Comparison of ENCODE assay signal across 18 cellular contexts in the genomic region with DNA sequence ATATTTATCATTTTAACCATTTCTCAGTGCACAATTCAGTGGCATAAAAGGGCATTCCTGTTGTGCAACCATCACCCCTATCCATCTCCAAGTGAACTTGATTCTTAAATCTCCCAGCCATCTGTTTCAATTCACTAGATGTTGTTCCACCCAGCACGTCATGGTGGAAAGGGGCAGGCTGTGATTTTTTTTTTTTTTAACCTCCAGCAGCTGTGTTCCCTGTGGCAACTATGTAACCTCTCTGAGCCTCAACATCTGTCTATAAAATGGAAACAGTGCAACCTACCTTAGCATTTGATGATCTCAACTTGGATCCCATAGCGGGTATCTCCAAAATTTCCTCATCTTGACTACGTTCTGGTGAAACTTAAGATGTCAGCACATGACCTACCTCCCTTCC.
A peak's percentile ranks its signal among the peaks of the same experiment; 100 is the strongest.
DNase-seq lines count a peak whose midpoint lies in the region; ATAC-seq and TF ChIP-seq lines count a peak whose summit lies in the region.
"Had no signal": no experiment of that assay in that cellular context is flagged by ENCODE, and none has a peak within 500 bp of the region (broad histone marks: within the 10 kb centered on the region; RNA-seq: fewer than 3 reads in every experiment).

No MANE protein-coding gene starts in this region.

- ATAC-seq in GM21737 (IDR thresholded peaks at IDR 0.05; ENCODE audit: unreplicated experiment) (no peak), sciatic nerve (no peak)

- intact Hi-C loops in PC-9 (cut with micrococcal nuclease; ENCODE audit: unreplicated experiment) (no loop called here), sciatic nerve (cut with DNase I) (no loop called here)

- no peaks in the 10 kb centered on the region for H3K9me2 ChIP-seq in PC-9 (ENCODE audit: insufficient read depth)

- no peaks in the 10 kb centered on the region for H3K79me2 ChIP-seq in PC-9 (ENCODE audit: low read depth)

- TF ChIP-seq CTCF in fibroblast of villous mesenchyme (IDR thresholded peaks at IDR 0.05; ENCODE audit: insufficient read depth, low read depth, low read length) (no peak), PC-9 (conservative IDR thresholded peaks at IDR 0.05) (no peak)

- no peaks in the 10 kb centered on the region for H3K36me3 ChIP-seq in skeletal muscle satellite cell (ENCODE audit: insufficient read depth, low read length)
- H3K36me3 ChIP-seq in PC-9 (ENCODE audit: low read depth): no peaks in the 10 kb centered on the region
- H3K36me3 ChIP-seq: BLaER1 treated with 17β-estradiol and CSF1 and Interleukin-3, amounts not matched to agents 10 nM and 100 nM had no signal

- no TSS peak for BruUV-seq in PC-9 (replicated peaks; lab: Mats Ljungman, UMichigan)

- H3K9me3 ChIP-seq in skeletal muscle satellite cell (replicated peaks; ENCODE audit: low read length) (peaks cover 3% of the 10 kb centered on the region), PC-9 (ENCODE audit: insufficient read depth, low read depth) (no peaks in the 10 kb centered on the region)

- H3F3A ChIP-seq in PC-9 (ENCODE audit: insufficient read depth, low read depth): no peaks in the 10 kb centered on the region

- CTCF ChIA-PET in PC-9 (lab: Charles Lee): no interaction called here

- no peak overlapping the region for H3K9ac ChIP-seq in skeletal muscle satellite cell (ENCODE audit: low read depth, low read length)
- H3K9ac ChIP-seq: BLaER1 treated with 17β-estradiol and CSF1 and Interleukin-3, amounts not matched to agents 10 nM and 100 nM had no signal

- no peak overlapping the region for H2AFZ ChIP-seq in PC-9

- DNase-seq in GM04504 (ENCODE audit: low read depth) (peak; percentile 4), NCI-H82 treated with DMSO at 0.1 percent for 48 hours (lab: John Stamatoyannopoulos, UW; ENCODE audit: unreplicated experiment) (peak; percentile 25), fibroblast of villous mesenchyme (ENCODE audit: low read depth) (peak; percentile 93), PC-9 (no peak), sciatic nerve (ENCODE audit: low spot score) (no peak)
- DNase-seq: Caco-2; CD4-positive, alpha-beta memory T cell; DMS153; IMR-90; MV-4-11; NCI-H1105 treated with DMSO at 0.1 percent for 48 hours; NCI-H2029 treated with DMSO at 0.1 percent for 48 hours; NCI-H748 treated with DMSO at 0.1 percent for 48 hours; Right ventricle myocardium superior; SW 1271 had no signal

- no peaks in the 10 kb centered on the region for H3K27me3 ChIP-seq in skeletal muscle satellite cell (ENCODE audit: control insufficient read depth, insufficient read depth, low read length)
- no peaks in the 10 kb centered on the region for H3K27me3 ChIP-seq in PC-9 (ENCODE audit: insufficient read depth, low read depth)
- H3K27me3 ChIP-seq: BLaER1 treated with 17β-estradiol and CSF1 and Interleukin-3, amounts not matched to agents 10 nM and 100 nM had no signal

- POLR2A ChIA-PET in PC-9 (lab: Charles Lee; ENCODE audit: unreplicated experiment): no interaction called here

- H3K4me2 ChIP-seq in skeletal muscle satellite cell (ENCODE audit: low read length) (peak overlapping the region; percentile 6), PC-9 (no peak overlapping the region)
- H3K4me2 ChIP-seq: BLaER1 treated with 17β-estradiol and CSF1 and Interleukin-3, amounts not matched to agents 10 nM and 100 nM had no signal

- H3K4me1 ChIP-seq in skeletal muscle satellite cell (ENCODE audit: control insufficient read depth, insufficient read depth, low read length) (no peaks in the 10 kb centered on the region), PC-9 (replicated peaks; ENCODE audit: insufficient read depth) (no peaks in the 10 kb centered on the region)
- H3K4me1 ChIP-seq: BLaER1 treated with 17β-estradiol and CSF1 and Interleukin-3, amounts not matched to agents 10 nM and 100 nM; Caco-2 had no signal

- H4K20me1 ChIP-seq in PC-9 (ENCODE audit: insufficient read depth): no peaks in the 10 kb centered on the region
- H4K20me1 ChIP-seq: BLaER1 treated with 17β-estradiol and CSF1 and Interleukin-3, amounts not matched to agents 10 nM and 100 nM had no signal

- H3K4me3 ChIP-seq in fibroblast of villous mesenchyme (ENCODE audit: low read depth, low read length): no peak overlapping the region
- H3K4me3 ChIP-seq in skeletal muscle satellite cell (ENCODE audit: low read length): no peak overlapping the region
- H3K4me3 ChIP-seq in PC-9: no peak overlapping the region
- H3K4me3 ChIP-seq: BLaER1 treated with 17β-estradiol and CSF1 and Interleukin-3, amounts not matched to agents 10 nM and 100 nM had no signal

- no peak overlapping the region for H3K27ac ChIP-seq in PC-9
- H3K27ac ChIP-seq: BLaER1 treated with 17β-estradiol and CSF1 and Interleukin-3, amounts not matched to agents 10 nM and 100 nM had no signal

Comparison
In these comparisons a context has a peak if more than half of its experiments do, and no peak if none do; other contexts are left out.
1. DNase-seq: peak in GM04504 (single experiment), NCI-H82 treated with DMSO at 0.1 percent for 48 hours (single experiment) and fibroblast of villous mesenchyme (single experiment); none in PC-9 (0 of 2) and sciatic nerve (single experiment).